In the genomic region with DNA sequence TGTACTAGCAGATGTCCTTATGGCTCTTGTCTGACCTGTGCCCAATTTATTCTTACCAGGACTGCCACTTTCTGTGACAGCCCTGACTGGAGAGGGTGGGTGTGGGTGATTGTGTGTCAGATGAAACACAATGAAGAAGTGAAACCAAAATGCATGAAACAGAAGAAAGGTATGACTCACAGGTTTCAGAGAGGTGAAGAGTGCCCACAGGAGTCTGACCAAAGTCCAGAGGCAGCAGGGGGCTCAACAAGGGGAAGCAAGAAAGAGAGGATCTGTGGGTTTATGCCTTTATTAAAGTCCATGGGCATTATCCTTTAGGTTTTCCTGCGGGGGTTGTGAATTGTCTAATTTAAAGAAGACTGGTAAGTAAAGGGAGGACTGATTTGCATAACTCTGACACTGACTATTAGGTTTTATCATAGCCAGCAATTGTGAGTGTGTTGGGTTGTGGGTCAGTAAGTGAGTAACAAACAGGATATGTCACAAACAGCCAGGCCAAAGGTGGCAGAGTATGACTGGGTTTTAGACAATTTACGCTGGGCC, we compare ENCODE assay signal across 17 cellular contexts. TPM values are rescaled to one million over a fixed set of nuclear protein-coding genes. Genes with fewer than 3 reads are reported as not detected.
DNase-seq lines count a peak whose midpoint lies in the region; ATAC-seq, FAIRE-seq and TF ChIP-seq lines count a peak whose summit lies in the region.
"Had no signal": no experiment of that assay in that cellular context is flagged by ENCODE, and none has a peak within 500 bp of the region (broad histone marks: within the 10 kb centered on the region; RNA-seq: fewer than 3 reads in every experiment).

No MANE protein-coding gene starts in this region.

- peak overlapping the region; percentile 83 for H3K27ac ChIP-seq in PC-3 (ENCODE audit: low read length)
- H3K27ac ChIP-seq in endodermal cell (ENCODE audit: low read depth, low read length), result no peak overlapping the region
- no peak overlapping the region for H3K27ac ChIP-seq in foreskin keratinocyte
- H3K27ac ChIP-seq: hepatocyte had no signal

- no peaks in the 10 kb centered on the region for H3K9me3 ChIP-seq in PC-3 (ENCODE audit: low read length)
- H3K9me3 ChIP-seq in endodermal cell (ENCODE audit: control insufficient read depth, low read length), result peaks cover 38% of the 10 kb centered on the region

- H3K4me3 ChIP-seq in PC-3 (ENCODE audit: low read length) (peak overlapping the region; percentile 35; the same call in 1 of the 2 replicates), endodermal cell (ENCODE audit: low read length) (no peak overlapping the region)
- H3K4me3 ChIP-seq: hepatocyte had no signal

- H3K9me2 ChIP-seq in PC-3 (replicated peaks; ENCODE audit: low read length), result no peaks in the 10 kb centered on the region

- peak; percentile 96 for ATAC-seq in GM18858 (IDR thresholded peaks at IDR 0.05; ENCODE audit: unreplicated experiment)
- ATAC-seq in GM21447 (IDR thresholded peaks at IDR 0.05; ENCODE audit: unreplicated experiment), result peak; percentile 97
- ATAC-seq in HG03095 (IDR thresholded peaks at IDR 0.05; ENCODE audit: unreplicated experiment), result peak; percentile 97
- no peak; the same call in 1 of the 2 replicates for ATAC-seq in PC-3
- ATAC-seq in foreskin keratinocyte, result no peak
- ATAC-seq: Right ventricle myocardium inferior; stimulated activated naive CD8-positive, alpha-beta T cell treated with anti-CD3 and anti-CD28 coated beads, Interleukin-15, amount 100 ng/mL, for 72 hours had no signal

- no peaks in the 10 kb centered on the region for H3F3A ChIP-seq in PC-3 (ENCODE audit: low read length, unreplicated experiment)

- peaks cover 50% of the 10 kb centered on the region for H3K9me3 Mint-ChIP-seq in endodermal cell

- POLR2A ChIA-PET in PC-3 (lab: Charles Lee; ENCODE audit: unreplicated experiment), result no interaction called here

- H3K4me1 ChIP-seq in PC-3 (ENCODE audit: insufficient read depth, low read length) (peaks cover 25% of the 10 kb centered on the region), endodermal cell (ENCODE audit: control insufficient read depth, insufficient read depth, low read length) (no peaks in the 10 kb centered on the region), foreskin keratinocyte (no peaks in the 10 kb centered on the region)

- peak overlapping the region; percentile 61 for H3K4me2 ChIP-seq in PC-3 (ENCODE audit: low read length)
- H3K4me2 ChIP-seq: hepatocyte had no signal

- TF ChIP-seq CTCF in PC-3 (conservative IDR thresholded peaks at IDR 0.05; ENCODE audit: low read depth, low read length), result no peak
- TF ChIP-seq CTCF in endodermal cell (conservative IDR thresholded peaks at IDR 0.05), result no peak
- no peak for TF ChIP-seq CTCF in foreskin keratinocyte (conservative IDR thresholded peaks at IDR 0.05)

- H3K27ac Mint-ChIP-seq in endodermal cell, result no peak overlapping the region
- H3K27ac Mint-ChIP-seq: dendritic cell treated with granulocyte-macrophage colony-stimulating factor and Interleukin-4, amounts not matched to agents 40 ng/mL and 50 ng/mL, for 4 days; H9; stimulated activated naive CD8-positive, alpha-beta T cell treated with anti-CD3 and anti-CD28 coated beads, Interleukin-15, amount 100 ng/mL, for 72 hours had no signal

- no peak overlapping the region for H3K4me3 Mint-ChIP-seq in endodermal cell
- H3K4me3 Mint-ChIP-seq: dendritic cell treated with granulocyte-macrophage colony-stimulating factor and Interleukin-4, amounts not matched to agents 40 ng/mL and 50 ng/mL, for 4 days; H9; stimulated activated naive CD8-positive, alpha-beta T cell treated with anti-CD3 and anti-CD28 coated beads, Interleukin-15, amount 100 ng/mL, for 72 hours had no signal

- peak; percentile 60 for DNase-seq in PC-3
- no peak for DNase-seq in endodermal cell
- DNase-seq in amygdala (lab: John Stamatoyannopoulos, UW), result no peak
- no peak for DNase-seq in frontal cortex (ENCODE audit: low spot score in 2 of 2)
- DNase-seq in foreskin keratinocyte, result no peak
- DNase-seq: activated CD4-positive, CD25-positive, alpha-beta regulatory T cell treated with anti-CD3 and anti-CD28 coated beads, Interleukin-2, amount 50 U/mL, for 72 hours; activated naive CD4-positive, alpha-beta T cell treated with Interleukin-2 at 50 U/mL for 16 hours; H9; NCI-H1105; stimulated activated naive CD8-positive, alpha-beta T cell treated with anti-CD3 and anti-CD28 coated beads, Interleukin-15, amount 100 ng/mL, for 72 hours had no signal

- no peaks in the 10 kb centered on the region for H3K79me2 ChIP-seq in PC-3 (ENCODE audit: low read length)
- H3K79me2 ChIP-seq: hepatocyte had no signal

- H3K36me3 ChIP-seq in PC-3 (ENCODE audit: low read depth, low read length) (no peaks in the 10 kb centered on the region), endodermal cell (ENCODE audit: control insufficient read depth, insufficient read depth, low read length) (no peaks in the 10 kb centered on the region)

- H3K36me3 Mint-ChIP-seq in endodermal cell (ENCODE audit: low read depth), result no peaks in the 10 kb centered on the region

- no peaks in the 10 kb centered on the region for H3K4me1 Mint-ChIP-seq in endodermal cell
- H3K4me1 Mint-ChIP-seq: H9; stimulated activated naive CD8-positive, alpha-beta T cell treated with anti-CD3 and anti-CD28 coated beads, Interleukin-15, amount 100 ng/mL, for 72 hours had no signal

- no peaks in the 10 kb centered on the region for H3K27me3 ChIP-seq in PC-3 (ENCODE audit: low read length)
- H3K27me3 ChIP-seq in endodermal cell (ENCODE audit: control insufficient read depth, insufficient read depth, low read length, poor library complexity, severe bottlenecking), result no peaks in the 10 kb centered on the region
- no peaks in the 10 kb centered on the region for H3K27me3 ChIP-seq in foreskin keratinocyte
- H3K27me3 ChIP-seq: hepatocyte had no signal

- no TSS peak for BruUV-seq in PC-3 (replicated peaks; lab: Mats Ljungman, UMichigan)

- H3K27me3 Mint-ChIP-seq in endodermal cell (ENCODE audit: insufficient read depth), result no peaks in the 10 kb centered on the region
- H3K27me3 Mint-ChIP-seq: dendritic cell treated with granulocyte-macrophage colony-stimulating factor and Interleukin-4, amounts not matched to agents 40 ng/mL and 50 ng/mL, for 4 days; stimulated activated naive CD8-positive, alpha-beta T cell treated with anti-CD3 and anti-CD28 coated beads, Interleukin-15, amount 100 ng/mL, for 72 hours had no signal

- intact Hi-C loops in PC-3 (cut with micrococcal nuclease), result no loop called here

- FAIRE-seq in frontal cortex (lab: Jason Lieb, UNC), result no peak
- FAIRE-seq: D721Med had no signal

- H3K9ac ChIP-seq in PC-3 (ENCODE audit: low read length), result peak overlapping the region; percentile 37
- H3K9ac ChIP-seq in endodermal cell (ENCODE audit: extremely low read depth, low read length, poor library complexity, severe bottlenecking), result no peak overlapping the region

- peak overlapping the region; percentile 45; the same call in 1 of the 2 replicates for H2AFZ ChIP-seq in PC-3 (ENCODE audit: low read length)
- H2AFZ ChIP-seq: hepatocyte had no signal

- CTCF ChIA-PET in PC-3 (lab: Charles Lee), result no interaction called here

- H4K20me1 ChIP-seq in PC-3 (ENCODE audit: low read length), result no peaks in the 10 kb centered on the region

- WGBS in endodermal cell (ENCODE audit: insufficient coverage in 1 of 2, insufficient read length in 1 of 2), 2 experiments, result 87% methylated on average over 2 of the region's 2 CpGs; no CpG with 5 or more reads in 1 of the 2 experiments

RNA-seq across cellular contexts. Expression of a gene that starts 3.9 kb away (rescaled TPM):
- total RNA-seq in PC-3 (2014; rRNA removed) (not detected in 2 replicates), endodermal cell (not detected), frontal cortex (not detected), foreskin keratinocyte (not detected in 2 replicates)
- not detected for polyA plus RNA-seq in endodermal cell (2013, experiment 1 of 2)
- not detected for polyA plus RNA-seq in endodermal cell (2013, experiment 2 of 2)
- polyA plus RNA-seq in foreskin keratinocyte, result not detected in 2 replicates
- total RNA-seq: H9, hepatocyte, Right ventricle myocardium inferior had no signal
- polyA plus RNA-seq: hepatocyte had no signal

RNA-seq across cellular contexts. Expression of a gene that starts 10.0 kb away (rescaled TPM):
- total RNA-seq in PC-3 (2014; rRNA removed) (not detected in 2 replicates), endodermal cell (not detected), frontal cortex (not detected), foreskin keratinocyte (not detected in 2 replicates)
- not detected for polyA plus RNA-seq in endodermal cell (2013, experiment 1 of 2)
- polyA plus RNA-seq in endodermal cell (2013, experiment 2 of 2), result not detected
- polyA plus RNA-seq in foreskin keratinocyte, result not detected in 2 replicates
- total RNA-seq: H9, hepatocyte, Right ventricle myocardium inferior had no signal
- polyA plus RNA-seq: hepatocyte had no signal

RNA-seq across cellular contexts. Expression of a gene that starts 23.2 kb away (rescaled TPM):
- total RNA-seq in PC-3 (2014; rRNA removed) (not detected in 2 replicates), endodermal cell (not detected), frontal cortex (not detected), foreskin keratinocyte (not detected in 2 replicates)
- polyA plus RNA-seq in endodermal cell (2013, experiment 1 of 2), result not detected
- polyA plus RNA-seq in endodermal cell (2013, experiment 2 of 2), result not detected
- not detected in 2 replicates for polyA plus RNA-seq in foreskin keratinocyte
- total RNA-seq: H9, hepatocyte, Right ventricle myocardium inferior had no signal
- polyA plus RNA-seq: hepatocyte had no signal

RNA-seq across cellular contexts. Expression of a gene that starts 50.7 kb away (rescaled TPM):
- total RNA-seq in PC-3 (2014; rRNA removed) (not detected in 2 replicates), endodermal cell (not detected), frontal cortex (not detected), foreskin keratinocyte (not detected in 2 replicates)
- not detected for polyA plus RNA-seq in endodermal cell (2013, experiment 1 of 2)
- not detected for polyA plus RNA-seq in endodermal cell (2013, experiment 2 of 2)
- not detected in 2 replicates for polyA plus RNA-seq in foreskin keratinocyte
- total RNA-seq: H9, hepatocyte, Right ventricle myocardium inferior had no signal
- polyA plus RNA-seq: hepatocyte had no signal

Comparison
In these comparisons a context has a peak if more than half of its experiments do, and no peak if none do; other contexts are left out.
1. ATAC-seq: peak in GM18858 (single experiment), GM21447 (single experiment) and HG03095 (single experiment); none in PC-3 (single experiment) and foreskin keratinocyte (single experiment).